1 cellular context compared by ENCODE assay signal in genomic region chr19:10565028-10565566, GRCh38.
TF ChIP-seq lines count a peak whose summit lies in the region.

No MANE protein-coding gene starts in this region.

TF ChIP-seq in HEK293, 187 proteins besides CTCF, POLR2A, EP300 and RAD21 (continued from another document):
- TF ChIP-seq MZF1 (tag by site-specific recombination; IDR thresholded peaks at IDR 0.05; ENCODE audit: borderline replicate concordance) (peak; percentile 58; the same call in 1 of the 2 replicates), RBAK (tag by site-specific recombination; IDR thresholded peaks at IDR 0.05) (no peak), SALL2 (tag by site-specific recombination; IDR thresholded peaks at IDR 0.05; ENCODE audit: borderline replicate concordance) (no peak), ZNF132 (tag by site-specific recombination; IDR thresholded peaks at IDR 0.05; ENCODE audit: borderline replicate concordance) (no peak), ZNF394 (tag by site-specific recombination; IDR thresholded peaks at IDR 0.05; ENCODE audit: borderline replicate concordance) (no peak), ZNF747 (tag by site-specific recombination; IDR thresholded peaks at IDR 0.05) (no peak), ZSCAN4 (tag by site-specific recombination; IDR thresholded peaks at IDR 0.05) (0 out of 2 replicates have a peak, but pooled peaks have one; percentile 9), ZNF311 (tag by site-specific recombination; IDR thresholded peaks at IDR 0.05; ENCODE audit: borderline replicate concordance) (no peak), ZBTB8A (tag by site-specific recombination; IDR thresholded peaks at IDR 0.05) (peak; percentile 77), ZNF292 (tag by site-specific recombination; IDR thresholded peaks at IDR 0.05; ENCODE audit: borderline replicate concordance, low read depth) (0 out of 2 replicates have a peak, but pooled peaks have one; percentile 4), ZNF404 (tag by site-specific recombination; IDR thresholded peaks at IDR 0.05) (no peak), ZBTB20 (tag by site-specific recombination; IDR thresholded peaks at IDR 0.05) (peak; percentile 24; the same call in 1 of the 2 replicates), ZNF610 (tag by site-specific recombination; IDR thresholded peaks at IDR 0.05; ENCODE audit: borderline replicate concordance) (no peak), ZNF157 (tag by site-specific recombination; IDR thresholded peaks at IDR 0.05) (no peak), BCL11B (tag by site-specific recombination; IDR thresholded peaks at IDR 0.05; ENCODE audit: low read depth) (no peak; the same call in 1 of the 2 replicates), ZNF639 (tag by site-specific recombination; IDR thresholded peaks at IDR 0.05) (no peak), ZNF48 (tag by site-specific recombination; IDR thresholded peaks at IDR 0.05) (no peak), ZNF114 (tag by site-specific recombination; IDR thresholded peaks at IDR 0.05) (no peak), SP2 (tag by site-specific recombination; IDR thresholded peaks at IDR 0.05) (no peak), REPIN1 (tag by site-specific recombination; IDR thresholded peaks at IDR 0.05; ENCODE audit: low read depth) (no peak), ZFHX2 (tag by site-specific recombination; conservative IDR thresholded peaks at IDR 0.05) (no peak), PRDM1 (tag by site-specific recombination; IDR thresholded peaks at IDR 0.05) (no peak), ZNF654 (tag by site-specific recombination; IDR thresholded peaks at IDR 0.05; ENCODE audit: low read depth) (no peak), PRDM6 (tag by site-specific recombination; IDR thresholded peaks at IDR 0.05) (no peak), ZNF341 (tag by site-specific recombination; IDR thresholded peaks at IDR 0.05; ENCODE audit: low read depth) (peak; percentile 32), ZBTB48 (tag by site-specific recombination; IDR thresholded peaks at IDR 0.05) (peak; percentile 25; the same call in 1 of the 2 replicates), ZIC2 (tag by site-specific recombination; IDR thresholded peaks at IDR 0.05) (peak; percentile 75), ZNF214 (tag by site-specific recombination; IDR thresholded peaks at IDR 0.05; ENCODE audit: borderline replicate concordance) (no peak), PRDM10 (tag by site-specific recombination; IDR thresholded peaks at IDR 0.05) (0 out of 2 replicates have a peak, but pooled peaks have one; percentile 28), ZNF548 (tag by site-specific recombination; IDR thresholded peaks at IDR 0.05) (no peak), ZNF626 (tag by site-specific recombination; IDR thresholded peaks at IDR 0.05) (no peak), FEZF1 (tag by site-specific recombination; IDR thresholded peaks at IDR 0.05) (no peak), ZXDB (tag by site-specific recombination; IDR thresholded peaks at IDR 0.05) (no peak), ZNF560 (tag by site-specific recombination; IDR thresholded peaks at IDR 0.05; ENCODE audit: borderline replicate concordance) (no peak), GLIS2 (tag by site-specific recombination; IDR thresholded peaks at IDR 0.05) (peak; percentile 83), ZNF529 (tag by site-specific recombination; IDR thresholded peaks at IDR 0.05; ENCODE audit: insufficient replicate concordance) (no peak), SCRT1 (tag by site-specific recombination; IDR thresholded peaks at IDR 0.05; ENCODE audit: borderline replicate concordance) (peak; percentile 99), ATF2 (tag by site-specific recombination; IDR thresholded peaks at IDR 0.05; ENCODE audit: low read depth) (no peak), BCL11A (tag by site-specific recombination; IDR thresholded peaks at IDR 0.05; ENCODE audit: low read depth) (no peak), SCRT2 (tag by site-specific recombination; IDR thresholded peaks at IDR 0.05) (peak; percentile 100), ZNF335 (tag by site-specific recombination; conservative IDR thresholded peaks at IDR 0.05) (peak; percentile 69), ZNF677 (tag by site-specific recombination; IDR thresholded peaks at IDR 0.05) (no peak), ZNF585B (tag by site-specific recombination; IDR thresholded peaks at IDR 0.05) (no peak), ZNF138 (tag by site-specific recombination; IDR thresholded peaks at IDR 0.05; ENCODE audit: borderline replicate concordance) (0 out of 2 replicates have a peak, but pooled peaks have one; percentile 5), ZNF184 (tag by site-specific recombination; IDR thresholded peaks at IDR 0.05) (no peak), ZNF830 (tag by site-specific recombination; IDR thresholded peaks at IDR 0.05; ENCODE audit: low read depth) (no peak)
- TF ChIP-seq, protein P1, sequence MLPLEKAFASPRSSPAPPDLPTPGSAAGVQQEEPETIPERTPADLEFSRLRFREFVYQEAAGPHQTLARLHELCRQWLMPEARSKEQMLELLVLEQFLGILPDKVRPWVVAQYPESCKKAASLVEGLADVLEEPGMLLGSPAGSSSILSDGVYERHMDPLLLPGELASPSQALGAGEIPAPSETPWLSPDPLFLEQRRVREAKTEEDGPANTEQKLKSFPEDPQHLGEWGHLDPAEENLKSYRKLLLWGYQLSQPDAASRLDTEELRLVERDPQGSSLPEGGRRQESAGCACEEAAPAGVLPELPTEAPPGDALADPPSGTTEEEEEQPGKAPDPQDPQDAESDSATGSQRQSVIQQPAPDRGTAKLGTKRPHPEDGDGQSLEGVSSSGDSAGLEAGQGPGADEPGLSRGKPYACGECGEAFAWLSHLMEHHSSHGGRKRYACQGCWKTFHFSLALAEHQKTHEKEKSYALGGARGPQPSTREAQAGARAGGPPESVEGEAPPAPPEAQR (tag by site-specific recombination; IDR thresholded peaks at IDR 0.05): 0 out of 2 replicates have a peak, but pooled peaks have one; percentile 40
- TF ChIP-seq, protein P2, sequence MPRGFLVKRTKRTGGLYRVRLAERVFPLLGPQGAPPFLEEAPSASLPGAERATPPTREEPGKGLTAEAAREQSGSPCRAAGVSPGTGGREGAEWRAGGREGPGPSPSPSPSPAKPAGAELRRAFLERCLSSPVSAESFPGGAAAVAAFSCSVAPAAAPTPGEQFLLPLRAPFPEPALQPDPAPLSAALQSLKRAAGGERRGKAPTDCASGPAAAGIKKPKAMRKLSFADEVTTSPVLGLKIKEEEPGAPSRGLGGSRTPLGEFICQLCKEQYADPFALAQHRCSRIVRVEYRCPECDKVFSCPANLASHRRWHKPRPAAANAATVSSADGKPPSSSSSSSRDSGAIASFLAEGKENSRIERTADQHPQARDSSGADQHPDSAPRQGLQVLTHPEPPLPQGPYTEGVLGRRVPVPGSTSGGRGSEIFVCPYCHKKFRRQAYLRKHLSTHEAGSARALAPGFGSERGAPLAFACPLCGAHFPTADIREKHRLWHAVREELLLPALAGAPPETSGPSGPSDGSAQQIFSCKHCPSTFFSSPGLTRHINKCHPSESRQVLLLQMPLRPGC (tag by site-specific recombination; IDR thresholded peaks at IDR 0.05): no peak
- TF ChIP-seq, protein P3, sequence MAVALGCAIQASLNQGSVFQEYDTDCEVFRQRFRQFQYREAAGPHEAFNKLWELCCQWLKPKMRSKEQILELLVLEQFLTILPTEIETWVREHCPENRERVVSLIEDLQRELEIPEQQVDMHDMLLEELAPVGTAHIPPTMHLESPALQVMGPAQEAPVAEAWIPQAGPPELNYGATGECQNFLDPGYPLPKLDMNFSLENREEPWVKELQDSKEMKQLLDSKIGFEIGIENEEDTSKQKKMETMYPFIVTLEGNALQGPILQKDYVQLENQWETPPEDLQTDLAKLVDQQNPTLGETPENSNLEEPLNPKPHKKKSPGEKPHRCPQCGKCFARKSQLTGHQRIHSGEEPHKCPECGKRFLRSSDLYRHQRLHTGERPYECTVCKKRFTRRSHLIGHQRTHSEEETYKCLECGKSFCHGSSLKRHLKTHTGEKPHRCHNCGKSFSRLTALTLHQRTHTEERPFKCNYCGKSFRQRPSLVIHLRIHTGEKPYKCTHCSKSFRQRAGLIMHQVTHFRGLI (tag by site-specific recombination; IDR thresholded peaks at IDR 0.05): peak; percentile 15; the same call in 1 of the 2 replicates
- TF ChIP-seq, protein P4, sequence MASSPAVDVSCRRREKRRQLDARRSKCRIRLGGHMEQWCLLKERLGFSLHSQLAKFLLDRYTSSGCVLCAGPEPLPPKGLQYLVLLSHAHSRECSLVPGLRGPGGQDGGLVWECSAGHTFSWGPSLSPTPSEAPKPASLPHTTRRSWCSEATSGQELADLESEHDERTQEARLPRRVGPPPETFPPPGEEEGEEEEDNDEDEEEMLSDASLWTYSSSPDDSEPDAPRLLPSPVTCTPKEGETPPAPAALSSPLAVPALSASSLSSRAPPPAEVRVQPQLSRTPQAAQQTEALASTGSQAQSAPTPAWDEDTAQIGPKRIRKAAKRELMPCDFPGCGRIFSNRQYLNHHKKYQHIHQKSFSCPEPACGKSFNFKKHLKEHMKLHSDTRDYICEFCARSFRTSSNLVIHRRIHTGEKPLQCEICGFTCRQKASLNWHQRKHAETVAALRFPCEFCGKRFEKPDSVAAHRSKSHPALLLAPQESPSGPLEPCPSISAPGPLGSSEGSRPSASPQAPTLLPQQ (tag by site-specific recombination; IDR thresholded peaks at IDR 0.05): peak; percentile 88
